ENCODE assay signal across 1 cellular context in the genomic region with DNA sequence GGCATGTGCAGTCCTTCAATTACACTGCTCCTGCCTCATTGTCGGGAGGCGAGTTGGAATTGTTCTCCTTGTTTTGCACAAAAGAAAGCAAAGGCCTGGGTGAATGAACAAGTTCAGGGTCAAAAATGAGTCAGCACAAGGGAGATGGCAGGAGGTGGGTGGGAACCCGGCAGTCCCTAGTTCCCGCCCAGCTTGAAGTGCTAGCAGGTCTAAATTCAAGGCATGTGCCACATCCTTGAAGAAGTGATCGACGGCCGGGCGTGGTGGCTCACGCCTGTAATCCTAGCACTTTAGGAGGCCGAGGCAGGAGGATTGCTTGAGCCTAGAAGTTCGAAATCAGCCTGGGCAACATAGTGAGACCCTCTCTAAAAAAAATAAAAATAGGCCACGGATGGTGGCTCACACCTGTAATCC.
TF ChIP-seq lines count a peak whose summit lies in the region.

No MANE protein-coding gene starts in this region.

TF ChIP-seq in K562, 482 proteins besides CTCF, POLR2A, EP300 and RAD21 (continued from another document and continues in another):
- TF ChIP-seq, protein P1, sequence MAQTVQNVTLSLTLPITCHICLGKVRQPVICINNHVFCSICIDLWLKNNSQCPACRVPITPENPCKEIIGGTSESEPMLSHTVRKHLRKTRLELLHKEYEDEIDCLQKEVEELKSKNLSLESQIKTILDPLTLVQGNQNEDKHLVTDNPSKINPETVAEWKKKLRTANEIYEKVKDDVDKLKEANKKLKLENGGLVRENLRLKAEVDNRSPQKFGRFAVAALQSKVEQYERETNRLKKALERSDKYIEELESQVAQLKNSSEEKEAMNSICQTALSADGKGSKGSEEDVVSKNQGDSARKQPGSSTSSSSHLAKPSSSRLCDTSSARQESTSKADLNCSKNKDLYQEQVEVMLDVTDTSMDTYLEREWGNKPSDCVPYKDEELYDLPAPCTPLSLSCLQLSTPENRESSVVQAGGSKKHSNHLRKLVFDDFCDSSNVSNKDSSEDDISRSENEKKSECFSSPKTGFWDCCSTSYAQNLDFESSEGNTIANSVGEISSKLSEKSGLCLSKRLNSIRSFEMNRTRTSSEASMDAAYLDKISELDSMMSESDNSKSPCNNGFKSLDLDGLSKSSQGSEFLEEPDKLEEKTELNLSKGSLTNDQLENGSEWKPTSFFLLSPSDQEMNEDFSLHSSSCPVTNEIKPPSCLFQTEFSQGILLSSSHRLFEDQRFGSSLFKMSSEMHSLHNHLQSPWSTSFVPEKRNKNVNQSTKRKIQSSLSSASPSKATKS (CRISPR knock-in tag; IDR thresholded peaks at IDR 0.05): no peak
- no peak for TF ChIP-seq HMBOX1 (IDR thresholded peaks at IDR 0.05)
- TF ChIP-seq ZNF407 (IDR thresholded peaks at IDR 0.05; ENCODE audit: low read depth): no peak
- TF ChIP-seq TAF7 (tag; IDR thresholded peaks at IDR 0.05): peak; percentile 32; the same call in 1 of the 2 replicates
- no peak for TF ChIP-seq CREB1 (IDR thresholded peaks at IDR 0.05)
- no peak for TF ChIP-seq CREB1 (CRISPR knock-in tag; IDR thresholded peaks at IDR 0.05)
- TF ChIP-seq, protein P2, sequence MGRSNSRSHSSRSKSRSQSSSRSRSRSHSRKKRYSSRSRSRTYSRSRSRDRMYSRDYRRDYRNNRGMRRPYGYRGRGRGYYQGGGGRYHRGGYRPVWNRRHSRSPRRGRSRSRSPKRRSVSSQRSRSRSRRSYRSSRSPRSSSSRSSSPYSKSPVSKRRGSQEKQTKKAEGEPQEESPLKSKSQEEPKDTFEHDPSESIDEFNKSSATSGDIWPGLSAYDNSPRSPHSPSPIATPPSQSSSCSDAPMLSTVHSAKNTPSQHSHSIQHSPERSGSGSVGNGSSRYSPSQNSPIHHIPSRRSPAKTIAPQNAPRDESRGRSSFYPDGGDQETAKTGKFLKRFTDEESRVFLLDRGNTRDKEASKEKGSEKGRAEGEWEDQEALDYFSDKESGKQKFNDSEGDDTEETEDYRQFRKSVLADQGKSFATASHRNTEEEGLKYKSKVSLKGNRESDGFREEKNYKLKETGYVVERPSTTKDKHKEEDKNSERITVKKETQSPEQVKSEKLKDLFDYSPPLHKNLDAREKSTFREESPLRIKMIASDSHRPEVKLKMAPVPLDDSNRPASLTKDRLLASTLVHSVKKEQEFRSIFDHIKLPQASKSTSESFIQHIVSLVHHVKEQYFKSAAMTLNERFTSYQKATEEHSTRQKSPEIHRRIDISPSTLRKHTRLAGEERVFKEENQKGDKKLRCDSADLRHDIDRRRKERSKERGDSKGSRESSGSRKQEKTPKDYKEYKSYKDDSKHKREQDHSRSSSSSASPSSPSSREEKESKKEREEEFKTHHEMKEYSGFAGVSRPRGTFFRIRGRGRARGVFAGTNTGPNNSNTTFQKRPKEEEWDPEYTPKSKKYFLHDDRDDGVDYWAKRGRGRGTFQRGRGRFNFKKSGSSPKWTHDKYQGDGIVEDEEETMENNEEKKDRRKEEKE (IDR thresholded peaks at IDR 0.05; ENCODE audit: borderline replicate concordance in 1 of 2, control insufficient read depth in 1 of 2, low read depth in 2 of 2, low read length in 1 of 2): no peak
- TF ChIP-seq XRCC5 (IDR thresholded peaks at IDR 0.05; ENCODE audit: low read depth, low read length): no peak
- no peak for TF ChIP-seq FOXJ2 (tag; IDR thresholded peaks at IDR 0.05)
- TF ChIP-seq CREM (IDR thresholded peaks at IDR 0.05; ENCODE audit: low read depth): no peak; the same call in 1 of the 2 replicates
- TF ChIP-seq ZNF175 (CRISPR knock-in tag; IDR thresholded peaks at IDR 0.05; ENCODE audit: low read depth): no peak
- no peak for TF ChIP-seq SMARCC2 (IDR thresholded peaks at IDR 0.05; ENCODE audit: low read depth)
- no peak for TF ChIP-seq MCM7 (IDR thresholded peaks at IDR 0.05)
- no peak; the same call in 1 of the 2 replicates for TF ChIP-seq TEAD4 (IDR thresholded peaks at IDR 0.05; ENCODE audit: low read length)
- no peak for TF ChIP-seq TEAD4 (CRISPR knock-in tag; IDR thresholded peaks at IDR 0.05; ENCODE audit: borderline replicate concordance)
- no peak for TF ChIP-seq MCM5 (IDR thresholded peaks at IDR 0.05; ENCODE audit: low read depth)
- TF ChIP-seq ZNF324 (CRISPR knock-in tag; IDR thresholded peaks at IDR 0.05): no peak
- TF ChIP-seq NRF1 (conservative IDR thresholded peaks at IDR 0.05 in 1 of 2, IDR thresholded peaks at IDR 0.05 in 1 of 2): 0 out of 4 replicates have a peak, but pooled peaks of 1 of the 2 experiments have one; percentile 12
- TF ChIP-seq RFX1 (IDR thresholded peaks at IDR 0.05): no peak
- peak; percentile 95 for TF ChIP-seq NFE2 (IDR thresholded peaks at IDR 0.05; ENCODE audit: low read depth)
- no peak for TF ChIP-seq NFE2L1 (tag; IDR thresholded peaks at IDR 0.05; ENCODE audit: borderline replicate concordance, low read depth)
- 0 out of 2 replicates have a peak, but pooled peaks have one; percentile 14 for TF ChIP-seq MYC (IDR thresholded peaks at IDR 0.05; ENCODE audit: low read depth, low read length)
- no peak for TF ChIP-seq MYC (CRISPR knock-in tag; IDR thresholded peaks at IDR 0.05; ENCODE audit: borderline replicate concordance, low read depth)
- no peak for TF ChIP-seq ZNF146 (CRISPR knock-in tag; IDR thresholded peaks at IDR 0.05; ENCODE audit: unreplicated experiment)
- TF ChIP-seq, protein P3, sequence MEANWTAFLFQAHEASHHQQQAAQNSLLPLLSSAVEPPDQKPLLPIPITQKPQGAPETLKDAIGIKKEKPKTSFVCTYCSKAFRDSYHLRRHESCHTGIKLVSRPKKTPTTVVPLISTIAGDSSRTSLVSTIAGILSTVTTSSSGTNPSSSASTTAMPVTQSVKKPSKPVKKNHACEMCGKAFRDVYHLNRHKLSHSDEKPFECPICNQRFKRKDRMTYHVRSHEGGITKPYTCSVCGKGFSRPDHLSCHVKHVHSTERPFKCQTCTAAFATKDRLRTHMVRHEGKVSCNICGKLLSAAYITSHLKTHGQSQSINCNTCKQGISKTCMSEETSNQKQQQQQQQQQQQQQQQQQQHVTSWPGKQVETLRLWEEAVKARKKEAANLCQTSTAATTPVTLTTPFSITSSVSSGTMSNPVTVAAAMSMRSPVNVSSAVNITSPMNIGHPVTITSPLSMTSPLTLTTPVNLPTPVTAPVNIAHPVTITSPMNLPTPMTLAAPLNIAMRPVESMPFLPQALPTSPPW (CRISPR knock-in tag; IDR thresholded peaks at IDR 0.05): peak; percentile 19; the same call in 1 of the 2 replicates
- TF ChIP-seq ZNF431 (CRISPR knock-in tag; IDR thresholded peaks at IDR 0.05): no peak
- no peak for TF ChIP-seq TAL1 (IDR thresholded peaks at IDR 0.05)
- TF ChIP-seq BHLHE40 (IDR thresholded peaks at IDR 0.05; ENCODE audit: low read length): peak; percentile 47; the same call in 1 of the 2 replicates
- TF ChIP-seq ZNF668 (CRISPR knock-in tag; IDR thresholded peaks at IDR 0.05): peak; percentile 76; the same call in 1 of the 2 replicates
- TF ChIP-seq, protein P4, sequence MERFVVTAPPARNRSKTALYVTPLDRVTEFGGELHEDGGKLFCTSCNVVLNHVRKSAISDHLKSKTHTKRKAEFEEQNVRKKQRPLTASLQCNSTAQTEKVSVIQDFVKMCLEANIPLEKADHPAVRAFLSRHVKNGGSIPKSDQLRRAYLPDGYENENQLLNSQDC (CRISPR knock-in tag; IDR thresholded peaks at IDR 0.05): no peak
- TF ChIP-seq, protein P5, sequence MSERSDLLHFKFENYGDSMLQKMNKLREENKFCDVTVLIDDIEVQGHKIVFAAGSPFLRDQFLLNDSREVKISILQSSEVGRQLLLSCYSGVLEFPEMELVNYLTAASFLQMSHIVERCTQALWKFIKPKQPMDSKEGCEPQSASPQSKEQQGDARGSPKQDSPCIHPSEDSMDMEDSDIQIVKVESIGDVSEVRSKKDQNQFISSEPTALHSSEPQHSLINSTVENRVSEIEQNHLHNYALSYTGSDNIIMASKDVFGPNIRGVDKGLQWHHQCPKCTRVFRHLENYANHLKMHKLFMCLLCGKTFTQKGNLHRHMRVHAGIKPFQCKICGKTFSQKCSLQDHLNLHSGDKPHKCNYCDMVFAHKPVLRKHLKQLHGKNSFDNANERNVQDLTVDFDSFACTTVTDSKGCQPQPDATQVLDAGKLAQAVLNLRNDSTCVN (CRISPR knock-in tag; IDR thresholded peaks at IDR 0.05): no peak
- TF ChIP-seq, protein P6, sequence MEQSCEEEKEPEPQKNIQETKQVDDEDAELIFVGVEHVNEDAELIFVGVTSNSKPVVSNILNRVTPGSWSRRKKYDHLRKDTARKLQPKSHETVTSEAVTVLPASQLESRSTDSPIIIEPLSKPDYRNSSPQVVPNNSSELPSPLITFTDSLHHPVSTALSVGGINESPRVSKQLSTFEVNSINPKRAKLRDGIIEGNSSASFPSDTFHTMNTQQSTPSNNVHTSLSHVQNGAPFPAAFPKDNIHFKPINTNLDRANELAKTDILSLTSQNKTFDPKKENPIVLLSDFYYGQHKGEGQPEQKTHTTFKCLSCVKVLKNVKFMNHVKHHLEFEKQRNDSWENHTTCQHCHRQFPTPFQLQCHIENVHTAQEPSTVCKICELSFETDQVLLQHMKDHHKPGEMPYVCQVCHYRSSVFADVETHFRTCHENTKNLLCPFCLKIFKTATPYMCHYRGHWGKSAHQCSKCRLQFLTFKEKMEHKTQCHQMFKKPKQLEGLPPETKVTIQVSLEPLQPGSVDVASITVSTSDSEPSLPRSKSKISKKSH (CRISPR knock-in tag; IDR thresholded peaks at IDR 0.05): no peak
- no peak for TF ChIP-seq RHOXF2B (CRISPR knock-in tag; conservative IDR thresholded peaks at IDR 0.05)
- TF ChIP-seq GATAD2A (IDR thresholded peaks at IDR 0.05): 0 out of 2 replicates have a peak, but pooled peaks have one; percentile 43
- TF ChIP-seq ZNF23 (CRISPR knock-in tag; IDR thresholded peaks at IDR 0.05): no peak
- no peak for TF ChIP-seq ZNF224 (CRISPR knock-in tag; IDR thresholded peaks at IDR 0.05)
- TF ChIP-seq GTF2F1 (IDR thresholded peaks at IDR 0.05; ENCODE audit: low read depth, low read length): no peak
- no peak for TF ChIP-seq ZNF253 (CRISPR knock-in tag; conservative IDR thresholded peaks at IDR 0.05)
- no peak for TF ChIP-seq KLF16 (IDR thresholded peaks at IDR 0.05)
- TF ChIP-seq, protein P7, sequence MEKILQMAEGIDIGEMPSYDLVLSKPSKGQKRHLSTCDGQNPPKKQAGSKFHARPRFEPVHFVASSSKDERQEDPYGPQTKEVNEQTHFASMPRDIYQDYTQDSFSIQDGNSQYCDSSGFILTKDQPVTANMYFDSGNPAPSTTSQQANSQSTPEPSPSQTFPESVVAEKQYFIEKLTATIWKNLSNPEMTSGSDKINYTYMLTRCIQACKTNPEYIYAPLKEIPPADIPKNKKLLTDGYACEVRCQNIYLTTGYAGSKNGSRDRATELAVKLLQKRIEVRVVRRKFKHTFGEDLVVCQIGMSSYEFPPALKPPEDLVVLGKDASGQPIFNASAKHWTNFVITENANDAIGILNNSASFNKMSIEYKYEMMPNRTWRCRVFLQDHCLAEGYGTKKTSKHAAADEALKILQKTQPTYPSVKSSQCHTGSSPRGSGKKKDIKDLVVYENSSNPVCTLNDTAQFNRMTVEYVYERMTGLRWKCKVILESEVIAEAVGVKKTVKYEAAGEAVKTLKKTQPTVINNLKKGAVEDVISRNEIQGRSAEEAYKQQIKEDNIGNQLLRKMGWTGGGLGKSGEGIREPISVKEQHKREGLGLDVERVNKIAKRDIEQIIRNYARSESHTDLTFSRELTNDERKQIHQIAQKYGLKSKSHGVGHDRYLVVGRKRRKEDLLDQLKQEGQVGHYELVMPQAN (IDR thresholded peaks at IDR 0.05; ENCODE audit: borderline replicate concordance): no peak
